2 cellular contexts compared by ENCODE assay signal in genomic region chr12:45518516-45519235, GRCh38.
A peak's percentile ranks its signal among the peaks of the same experiment; 100 is the strongest.
TF ChIP-seq lines count a peak whose summit lies in the region.

No MANE protein-coding gene starts in this region.

TF ChIP-seq in GM23338, 12 proteins besides CTCF, POLR2A, EP300 and RAD21 (continued from another document):
- no peak for TF ChIP-seq ZNF462 (CRISPR knock-in tag; IDR thresholded peaks at IDR 0.05)

TF ChIP-seq in GM12878, 131 proteins besides CTCF, POLR2A, EP300 and RAD21 (continued from another document and continues in another):
- no peak for TF ChIP-seq ZNF687 (IDR thresholded peaks at IDR 0.05)
- TF ChIP-seq MTA2 (IDR thresholded peaks at IDR 0.05; ENCODE audit: low read depth), result no peak
- no peak for TF ChIP-seq HDAC6 (IDR thresholded peaks at IDR 0.05; ENCODE audit: unreplicated experiment)
- TF ChIP-seq RFX5 (IDR thresholded peaks at IDR 0.05; ENCODE audit: low read depth, low read length), result no peak
- peak in 1 of 2 experiments; percentile 24; a peak in 1 of 4 replicates for TF ChIP-seq ETV6 (conservative IDR thresholded peaks at IDR 0.05 in 1 of 2, IDR thresholded peaks at IDR 0.05 in 1 of 2; ENCODE audit: borderline replicate concordance in 1 of 2, low read depth in 1 of 2)
- TF ChIP-seq REST (IDR thresholded peaks at IDR 0.05; ENCODE audit: low read depth, low read length), result no peak
- TF ChIP-seq IKZF2 (IDR thresholded peaks at IDR 0.05), result no peak
- no peak for TF ChIP-seq CBFB (IDR thresholded peaks at IDR 0.05; ENCODE audit: low read depth)
- no peak for TF ChIP-seq JUND (IDR thresholded peaks at IDR 0.05; ENCODE audit: low read depth, low read length)
- TF ChIP-seq ZBED1 (IDR thresholded peaks at IDR 0.05; ENCODE audit: borderline replicate concordance), result no peak
- TF ChIP-seq KAT2A (conservative IDR thresholded peaks at IDR 0.05; ENCODE audit: control insufficient read depth, low read depth, low read length), result no peak
- no peak for TF ChIP-seq E4F1 (IDR thresholded peaks at IDR 0.05; ENCODE audit: borderline replicate concordance, partially characterized antibody)
- TF ChIP-seq SIN3A (IDR thresholded peaks at IDR 0.05; ENCODE audit: low read depth, low read length), result no peak
- TF ChIP-seq EZH2 (IDR thresholded peaks at IDR 0.05; ENCODE audit: borderline replicate concordance, control insufficient read depth, low read depth, low read length), result no peak
- TF ChIP-seq ZNF622 (IDR thresholded peaks at IDR 0.05), result no peak
- peak; percentile 75; the same call in 1 of the 2 replicates for TF ChIP-seq SPI1 (IDR thresholded peaks at IDR 0.05; ENCODE audit: borderline replicate concordance, insufficient read depth, low read depth, low read length)
- no peak for TF ChIP-seq CEBPZ (IDR thresholded peaks at IDR 0.05; ENCODE audit: low read depth, low read length)
- no peak for TF ChIP-seq TAF1 (IDR thresholded peaks at IDR 0.05; ENCODE audit: borderline replicate concordance, low read depth, low read length)
- no peak for TF ChIP-seq SIX5 (IDR thresholded peaks at IDR 0.05; ENCODE audit: low read depth, low read length, severe bottlenecking)
- no peak for TF ChIP-seq USF1 (IDR thresholded peaks at IDR 0.05; ENCODE audit: borderline replicate concordance, extremely low read length, insufficient read depth, low read depth, low read length)
- no peak for TF ChIP-seq MAX (IDR thresholded peaks at IDR 0.05; ENCODE audit: low read depth, low read length)
- TF ChIP-seq NKRF (conservative IDR thresholded peaks at IDR 0.05), result no peak
- TF ChIP-seq HCFC1 (IDR thresholded peaks at IDR 0.05; ENCODE audit: low read length), result no peak
- TF ChIP-seq ATF7 (IDR thresholded peaks at IDR 0.05; ENCODE audit: low read depth), result no peak
- no peak for TF ChIP-seq JUNB (IDR thresholded peaks at IDR 0.05)
- 0 out of 2 replicates have a peak, but pooled peaks have one; percentile 9 for TF ChIP-seq RUNX3 (IDR thresholded peaks at IDR 0.05; ENCODE audit: low read length)
- no peak for TF ChIP-seq ELK1 (IDR thresholded peaks at IDR 0.05; ENCODE audit: low read depth, low read length)
- TF ChIP-seq ZNF384 (IDR thresholded peaks at IDR 0.05; ENCODE audit: borderline replicate concordance, low read depth, low read length), result peak; percentile 50; the same call in 1 of the 2 replicates
- peak in 1 of 2 experiments; percentile 32; a peak in 1 of 3 replicates for TF ChIP-seq EGR1 (IDR thresholded peaks at IDR 0.05; ENCODE audit: borderline replicate concordance in 1 of 2, low read depth in 2 of 2, low read length in 2 of 2)
- no peak for TF ChIP-seq E2F4 (IDR thresholded peaks at IDR 0.05; ENCODE audit: low read depth, low read length)
- no peak for TF ChIP-seq PKNOX1 (IDR thresholded peaks at IDR 0.05)
- no peak for TF ChIP-seq RCOR1 (conservative IDR thresholded peaks at IDR 0.05; ENCODE audit: low read depth, low read length)
- no peak for TF ChIP-seq YBX1 (IDR thresholded peaks at IDR 0.05)
